Comparison of ENCODE assay signal across 12 cellular contexts in genomic region chr15:59611277-59612260, GRCh38. TPM values are rescaled to one million over a fixed set of nuclear protein-coding genes. Genes with fewer than 3 reads are reported as not detected.
A peak's percentile ranks its signal among the peaks of the same experiment; 100 is the strongest.
DNase-seq lines count a peak whose midpoint lies in the region; ATAC-seq, FAIRE-seq and TF ChIP-seq lines count a peak whose summit lies in the region.
"Had no signal": no experiment of that assay in that cellular context is flagged by ENCODE, and none has a peak within 500 bp of the region (broad histone marks: within the 10 kb centered on the region; RNA-seq: fewer than 3 reads in every experiment).

Gene GCNT3, plus strand, starts transcription at chr15:59611783. Its CDS starts 6,456 bp downstream, at chr15:59618239.

- no peak for TF ChIP-seq RAD21 in H1 (IDR thresholded peaks at IDR 0.05 in 1 of 2, conservative IDR thresholded peaks at IDR 0.05 in 1 of 2; ENCODE audit: low read depth in 2 of 2, low read length in 2 of 2)

- no peak within 1 kb of the TSS for H3K4ac ChIP-seq in H1 (replicated peaks; ENCODE audit: insufficient read length, low read depth, low read length)

- H3K23ac ChIP-seq in H1 (ENCODE audit: insufficient read length), result no peak within 1 kb of the TSS

- H3K27me3 ChIP-seq in H1 (replicated peaks in 1 of 4; ENCODE audit: control insufficient read depth in 3 of 4, extremely low read depth in 1 of 4, insufficient read depth in 3 of 4, low read length in 3 of 4), result no peaks in the 10 kb centered on the region
- H3K27me3 ChIP-seq in CD8-positive, alpha-beta memory T cell (ENCODE audit: insufficient read depth, low read length, poor library complexity, severe bottlenecking), result no peaks in the 10 kb centered on the region

- TF ChIP-seq EP300 in H1 (IDR thresholded peaks at IDR 0.05; ENCODE audit: borderline replicate concordance in 1 of 2, low read depth in 2 of 2, low read length in 2 of 2), result no peak

- H2AK5ac ChIP-seq in H1 (ENCODE audit: low read depth, low read length), result no peak within 1 kb of the TSS

- H3K14ac ChIP-seq in H1 (ENCODE audit: insufficient read length), result no peak within 1 kb of the TSS

- no peak within 1 kb of the TSS for H3K56ac ChIP-seq in H1 (replicated peaks; ENCODE audit: insufficient read length, low read depth, low read length)

- H4K91ac ChIP-seq in H1 (replicated peaks; ENCODE audit: insufficient read length, low read length), result no peak within 1 kb of the TSS

- H2BK20ac ChIP-seq in H1 (ENCODE audit: low read length), result no peak within 1 kb of the TSS

- no peak within 1 kb of the TSS for H3K4me2 ChIP-seq in H1 (ENCODE audit: insufficient read depth in 1 of 2, low read depth in 2 of 2, low read length in 2 of 2)

- no peaks in the 10 kb centered on the region for H3K79me2 ChIP-seq in H1 (ENCODE audit: control insufficient read depth in 1 of 2, insufficient read depth in 2 of 2, low read length in 2 of 2)

- H2BK5ac ChIP-seq in H1 (ENCODE audit: low read depth, low read length), result no peak within 1 kb of the TSS

- H3K4me3 Mint-ChIP-seq in activated CD8-positive, alpha-beta memory T cell treated with anti-CD3 and anti-CD28 coated beads, Interleukin-2, amount 10 ng/mL, durations not matched to agents 7 days and 5 days, result no peak within 1 kb of the TSS
- no peak within 1 kb of the TSS for H3K4me3 Mint-ChIP-seq in CD8-positive, alpha-beta memory T cell
- H3K4me3 Mint-ChIP-seq: activated naive CD4-positive, alpha-beta T cell treated with anti-CD3 and anti-CD28 coated beads, Interleukin-2, amount 50 U/mL, for 24 hours; CD8-positive, alpha-beta T cell had no signal

- H4K8ac ChIP-seq in H1 (ENCODE audit: extremely low read depth, insufficient read depth, low read length), result no peak within 1 kb of the TSS

- intact Hi-C loops in mucosa of descending colon (cut with DNase I, micrococcal nuclease), result loop anchor here in 1 of 2 donors (10.0 kb wide), 1 partner anchor 77 kb away; no protein-coding TSS in a partner anchor

- 0 out of 2 replicates have a peak within 1 kb of the TSS, but pooled peaks have one; percentile 10 for H2AFZ ChIP-seq in H1 (ENCODE audit: low read length)

- no peak within 1 kb of the TSS for H2BK120ac ChIP-seq in H1 (replicated peaks; ENCODE audit: low read depth, low read length)

- WGBS in H1 (ENCODE audit: extremely low coverage in 1 of 2, insufficient coverage in 1 of 2, insufficient read length in 1 of 2, insufficient replicate concordance in 2 of 2, low coverage in 1 of 2, low lambda C conversion rate in 2 of 2, missing lambda C conversion rate in 1 of 2), 2 experiments, result 88% methylated on average over 8 of the region's 8 CpGs; no CpG with 5 or more reads in 1 of the 2 experiments

- TF ChIP-seq POLR2A in H1 (IDR thresholded peaks at IDR 0.05; ENCODE audit: control extremely low read depth in 1 of 2, low read depth in 2 of 2, low read length in 2 of 2), result no peak

- H3K9ac ChIP-seq in H1 (replicated peaks in 1 of 4; ENCODE audit: extremely low read depth in 1 of 4, low read depth in 3 of 4, low read length in 3 of 4), result no peak within 1 kb of the TSS

- H4K5ac ChIP-seq in H1 (ENCODE audit: insufficient read length, low read depth, low read length), result no peak within 1 kb of the TSS

- peaks cover 3% of the 10 kb centered on the region for H3K4me1 Mint-ChIP-seq in activated CD8-positive, alpha-beta memory T cell treated with anti-CD3 and anti-CD28 coated beads, Interleukin-2, amount 10 ng/mL, durations not matched to agents 7 days and 5 days
- H3K4me1 Mint-ChIP-seq in CD8-positive, alpha-beta memory T cell, result peaks cover 0 to 4% (median 1%) of the 10 kb centered on the region in 3 donors

- H3K4me1 ChIP-seq in H1 (replicated peaks in 1 of 4; ENCODE audit: control insufficient read depth in 3 of 4, insufficient read depth in 4 of 4, low read length in 3 of 4), result no peaks in the 10 kb centered on the region
- no peaks in the 10 kb centered on the region for H3K4me1 ChIP-seq in mucosa of descending colon (ENCODE audit: low read depth)
- H3K4me1 ChIP-seq in CD8-positive, alpha-beta memory T cell (ENCODE audit: insufficient read depth, low read length), result no peaks in the 10 kb centered on the region

- H3K18ac ChIP-seq in H1 (ENCODE audit: extremely low read depth, low read length), result no peak within 1 kb of the TSS

- peaks cover 3% of the 10 kb centered on the region for H3K36me3 Mint-ChIP-seq in activated CD8-positive, alpha-beta memory T cell treated with anti-CD3 and anti-CD28 coated beads, Interleukin-2, amount 10 ng/mL, durations not matched to agents 7 days and 5 days
- H3K36me3 Mint-ChIP-seq in CD8-positive, alpha-beta memory T cell, result no peaks in the 10 kb centered on the region
- H3K36me3 Mint-ChIP-seq: activated naive CD4-positive, alpha-beta T cell treated with anti-CD3 and anti-CD28 coated beads, Interleukin-2, amount 50 U/mL, for 24 hours; CD8-positive, alpha-beta T cell had no signal

- H2BK15ac ChIP-seq in H1 (ENCODE audit: low read length), result no peak within 1 kb of the TSS

- H3K4me3 ChIP-seq in H1 (ENCODE audit: extremely low read depth in 1 of 4, insufficient read depth in 2 of 4, low read depth in 3 of 4, low read length in 4 of 4), result no peak within 1 kb of the TSS
- peak within 1 kb of the TSS; percentile 7 for H3K4me3 ChIP-seq in mucosa of descending colon
- H3K4me3 ChIP-seq in CD8-positive, alpha-beta memory T cell (ENCODE audit: low read length), result no peak within 1 kb of the TSS

- ATAC-seq in mucosa of descending colon, result peak; percentile 82
- ATAC-seq in activated CD8-positive, alpha-beta memory T cell treated with anti-CD3 and anti-CD28 coated beads, Interleukin-2, amount 10 ng/mL, durations not matched to agents 7 days and 5 days, result no peak
- ATAC-seq in HG03521 (IDR thresholded peaks at IDR 0.05; ENCODE audit: unreplicated experiment), result no peak
- ATAC-seq: CD8-positive, alpha-beta T cell had no signal

- H3K9me3 ChIP-seq in H1 (ENCODE audit: insufficient read depth in 2 of 2, low read depth in 1 of 2, low read length in 1 of 2), result no peaks in the 10 kb centered on the region
- H3K9me3 ChIP-seq in mucosa of descending colon, result no peaks in the 10 kb centered on the region
- H3K9me3 ChIP-seq in CD8-positive, alpha-beta memory T cell (ENCODE audit: low read length), result no peaks in the 10 kb centered on the region

- H3K36me3 ChIP-seq in H1 (ENCODE audit: control insufficient read depth in 2 of 4, insufficient read depth in 4 of 4, low read length in 3 of 4) (no peaks in the 10 kb centered on the region), mucosa of descending colon (ENCODE audit: low read depth) (no peaks in the 10 kb centered on the region)
- no peaks in the 10 kb centered on the region for H3K36me3 ChIP-seq in CD8-positive, alpha-beta memory T cell (ENCODE audit: insufficient read depth, low read length)

- no peak within 1 kb of the TSS for H3K27ac Mint-ChIP-seq in activated CD8-positive, alpha-beta memory T cell treated with anti-CD3 and anti-CD28 coated beads, Interleukin-2, amount 10 ng/mL, durations not matched to agents 7 days and 5 days
- peak within 1 kb of the TSS in 1 of 8 donors; percentile 38 for H3K27ac Mint-ChIP-seq in CD8-positive, alpha-beta memory T cell
- H3K27ac Mint-ChIP-seq: activated naive CD4-positive, alpha-beta T cell treated with anti-CD3 and anti-CD28 coated beads, Interleukin-2, amount 50 U/mL, for 24 hours; CD8-positive, alpha-beta T cell had no signal

- CTCF ChIA-PET in H1 (lab: Charles Lee; ENCODE audit: partially characterized antibody), result interaction anchor here (0.6 to 6.6 kb wide), 8 partner anchors 10 to 182 kb away, joined by 3 to 39 read pairs (median 4); no protein-coding TSS in a partner anchor
- CTCF ChIA-PET in activated CD8-positive, alpha-beta memory T cell treated with anti-CD3 and anti-CD28 coated beads, Interleukin-2, amount 10 ng/mL, durations not matched to agents 7 days and 5 days (lab: Charles Lee), result interaction anchor here (1.5 to 1.7 kb wide), 2 partner anchors 79 to 82 kb away, joined by 5 read pairs; no protein-coding TSS in a partner anchor
- CTCF ChIA-PET in CD8-positive, alpha-beta memory T cell (lab: Charles Lee), result no interaction called here

- FAIRE-seq in H1 (lab: Jason Lieb, UNC), result no peak

- TF ChIP-seq CTCF in H1 (IDR thresholded peaks at IDR 0.05; ENCODE audit: control extremely low read depth in 1 of 3, insufficient read depth in 1 of 3, low read depth in 1 of 3, low read length in 3 of 3) (no peak), mucosa of descending colon (IDR thresholded peaks at IDR 0.05) (no peak)

- DNase-seq in DMS53 treated with DMSO at 0.1 percent for 48 hours (lab: John Stamatoyannopoulos, UW; ENCODE audit: unreplicated experiment) (peak; percentile 89), MV-4-11 (lab: John Stamatoyannopoulos, UW) (peak; percentile 36), H1 (ENCODE audit: low read depth in 1 of 2, low spot score in 2 of 2) (no peak), mucosa of descending colon (peak in 1 of 3 donors; percentile 57), GOT3 (lab: John Stamatoyannopoulos, UW) (no peak)
- DNase-seq in activated CD8-positive, alpha-beta memory T cell treated with anti-CD3 and anti-CD28 coated beads, Interleukin-2, amount 10 ng/mL, durations not matched to agents 7 days and 5 days, result no peak
- no peak for DNase-seq in CD8-positive, alpha-beta memory T cell
- DNase-seq: CD8-positive, alpha-beta T cell; NCI-H1930 had no signal

- POLR2A ChIA-PET in H1 (lab: Charles Lee; ENCODE audit: partially characterized antibody), result interaction anchor here (0.6 to 1.4 kb wide), 3 partner anchors 23 to 68 kb away, joined by 3 to 4 read pairs (median 3); no protein-coding TSS in a partner anchor
- POLR2A ChIA-PET in CD8-positive, alpha-beta memory T cell (lab: Charles Lee), result no interaction called here

- H3K23me2 ChIP-seq in H1 (ENCODE audit: low read depth, low read length), result peaks cover 1% of the 10 kb centered on the region; the same call in 1 of the 2 replicates

- peaks cover 7% of the 10 kb centered on the region for H3K9me3 Mint-ChIP-seq in activated CD8-positive, alpha-beta memory T cell treated with anti-CD3 and anti-CD28 coated beads, Interleukin-2, amount 10 ng/mL, durations not matched to agents 7 days and 5 days (ENCODE audit: low read depth)
- no peaks in the 10 kb centered on the region for H3K9me3 Mint-ChIP-seq in CD8-positive, alpha-beta memory T cell
- H3K9me3 Mint-ChIP-seq: activated naive CD4-positive, alpha-beta T cell treated with anti-CD3 and anti-CD28 coated beads, Interleukin-2, amount 50 U/mL, for 24 hours; CD8-positive, alpha-beta T cell had no signal

- no peak within 1 kb of the TSS for H3K27ac ChIP-seq in H1 (ENCODE audit: low read depth, low read length)
- H3K27ac ChIP-seq in CD8-positive, alpha-beta memory T cell (ENCODE audit: low read depth, low read length), result no peak within 1 kb of the TSS

- no peaks in the 10 kb centered on the region for H3K79me1 ChIP-seq in H1 (ENCODE audit: low read depth, low read length)

- peaks cover 39% of the 10 kb centered on the region for H3K27me3 Mint-ChIP-seq in activated CD8-positive, alpha-beta memory T cell treated with anti-CD3 and anti-CD28 coated beads, Interleukin-2, amount 10 ng/mL, durations not matched to agents 7 days and 5 days
- peaks cover 8 to 41% of the 10 kb centered on the region in 2 donors for H3K27me3 Mint-ChIP-seq in CD8-positive, alpha-beta memory T cell
- H3K27me3 Mint-ChIP-seq: activated naive CD4-positive, alpha-beta T cell treated with anti-CD3 and anti-CD28 coated beads, Interleukin-2, amount 50 U/mL, for 24 hours had no signal

- H2BK12ac ChIP-seq in H1 (ENCODE audit: low read depth, low read length), result no peak within 1 kb of the TSS

- no peaks in the 10 kb centered on the region for H4K20me1 ChIP-seq in H1 (replicated peaks in 1 of 2; ENCODE audit: control insufficient read depth in 1 of 2, insufficient read depth in 2 of 2, low read length in 2 of 2)

RNA-seq across cellular contexts. Expression of gene GCNT3, which starts in this region (rescaled TPM):
- not detected in 2 replicates for total RNA-seq in H1 (2021; fragmentation: NEBNext Ultra II Directional; extraction: Animal tissue kit (Norgen Biotek cat#: 25700))
- not detected in 2 replicates for polyA plus RNA-seq in H1 (2011; rRNA removed)
- polyA plus RNA-seq in H1 (2011; cell fraction: cytosol; rRNA removed), result not detected
- not detected for polyA plus RNA-seq in H1 (2011; cell fraction: nucleus; rRNA removed)
- not detected in 4 replicates for polyA plus RNA-seq in H1 (2012, experiment 1 of 2)
- not detected for polyA plus RNA-seq in H1 (2012, experiment 2 of 2)
- polyA plus RNA-seq in H1 (2013, experiment 1 of 2), result not detected
- polyA plus RNA-seq in H1 (2013, experiment 2 of 2), result 0.02 TPM
- not detected in 2 replicates for polyA minus RNA-seq in H1 (2011; rRNA and poly(A)+ RNA removed)
- not detected for polyA minus RNA-seq in H1 (2011; cell fraction: cytosol; rRNA and poly(A)+ RNA removed)
- not detected for polyA minus RNA-seq in H1 (2011; cell fraction: nucleus; rRNA and poly(A)+ RNA removed)
- 100 to 1,000 TPM; 239 to 506 (median 426) TPM for total RNA-seq in mucosa of descending colon
- not detected for total RNA-seq in activated CD8-positive, alpha-beta memory T cell treated with anti-CD3 and anti-CD28 coated beads, Interleukin-2, amount 10 ng/mL, durations not matched to agents 7 days and 5 days
- total RNA-seq in CD8-positive, alpha-beta memory T cell, result not detected
- polyA plus RNA-seq in CD8-positive, alpha-beta memory T cell, result not detected
- total RNA-seq: CD8-positive, alpha-beta T cell; T-helper 2 cell treated with Interferon-gamma antibody and Interleukin-4, amounts not matched to agents 100 ng/mL and 5 ng/mL, for 36 hours had no signal

Comparison
In these comparisons a context has a peak if more than half of its experiments do, and no peak if none do; other contexts are left out.
1. RNA of gene GCNT3 (total RNA-seq): 239 to 506 TPM in mucosa of descending colon; not detected in CD8-positive, alpha-beta memory T cell, not detected in H1 and not detected in activated CD8-positive, alpha-beta memory T cell treated with anti-CD3 and anti-CD28 coated beads, Interleukin-2, amount 10 ng/mL, durations not matched to agents 7 days and 5 days; every median in the first group is over 100 times any median in the second.
2. DNase-seq: peak in DMS53 treated with DMSO at 0.1 percent for 48 hours (single experiment) and MV-4-11 (single experiment); none in H1 (0 of 2), activated CD8-positive, alpha-beta memory T cell treated with anti-CD3 and anti-CD28 coated beads, Interleukin-2, amount 10 ng/mL, durations not matched to agents 7 days and 5 days (single experiment), CD8-positive, alpha-beta memory T cell (0 of 5) and GOT3 (single experiment).